ENCODE assay signal across 1 cellular context in genomic region chr17:77304746-77305473, GRCh38.
TF ChIP-seq lines count a peak whose summit lies in the region.

No MANE protein-coding gene starts in this region.

TF ChIP-seq in HepG2, 621 proteins besides CTCF, POLR2A, EP300 and RAD21 (continued from another document and continues in another):
- TF ChIP-seq, protein P1, sequence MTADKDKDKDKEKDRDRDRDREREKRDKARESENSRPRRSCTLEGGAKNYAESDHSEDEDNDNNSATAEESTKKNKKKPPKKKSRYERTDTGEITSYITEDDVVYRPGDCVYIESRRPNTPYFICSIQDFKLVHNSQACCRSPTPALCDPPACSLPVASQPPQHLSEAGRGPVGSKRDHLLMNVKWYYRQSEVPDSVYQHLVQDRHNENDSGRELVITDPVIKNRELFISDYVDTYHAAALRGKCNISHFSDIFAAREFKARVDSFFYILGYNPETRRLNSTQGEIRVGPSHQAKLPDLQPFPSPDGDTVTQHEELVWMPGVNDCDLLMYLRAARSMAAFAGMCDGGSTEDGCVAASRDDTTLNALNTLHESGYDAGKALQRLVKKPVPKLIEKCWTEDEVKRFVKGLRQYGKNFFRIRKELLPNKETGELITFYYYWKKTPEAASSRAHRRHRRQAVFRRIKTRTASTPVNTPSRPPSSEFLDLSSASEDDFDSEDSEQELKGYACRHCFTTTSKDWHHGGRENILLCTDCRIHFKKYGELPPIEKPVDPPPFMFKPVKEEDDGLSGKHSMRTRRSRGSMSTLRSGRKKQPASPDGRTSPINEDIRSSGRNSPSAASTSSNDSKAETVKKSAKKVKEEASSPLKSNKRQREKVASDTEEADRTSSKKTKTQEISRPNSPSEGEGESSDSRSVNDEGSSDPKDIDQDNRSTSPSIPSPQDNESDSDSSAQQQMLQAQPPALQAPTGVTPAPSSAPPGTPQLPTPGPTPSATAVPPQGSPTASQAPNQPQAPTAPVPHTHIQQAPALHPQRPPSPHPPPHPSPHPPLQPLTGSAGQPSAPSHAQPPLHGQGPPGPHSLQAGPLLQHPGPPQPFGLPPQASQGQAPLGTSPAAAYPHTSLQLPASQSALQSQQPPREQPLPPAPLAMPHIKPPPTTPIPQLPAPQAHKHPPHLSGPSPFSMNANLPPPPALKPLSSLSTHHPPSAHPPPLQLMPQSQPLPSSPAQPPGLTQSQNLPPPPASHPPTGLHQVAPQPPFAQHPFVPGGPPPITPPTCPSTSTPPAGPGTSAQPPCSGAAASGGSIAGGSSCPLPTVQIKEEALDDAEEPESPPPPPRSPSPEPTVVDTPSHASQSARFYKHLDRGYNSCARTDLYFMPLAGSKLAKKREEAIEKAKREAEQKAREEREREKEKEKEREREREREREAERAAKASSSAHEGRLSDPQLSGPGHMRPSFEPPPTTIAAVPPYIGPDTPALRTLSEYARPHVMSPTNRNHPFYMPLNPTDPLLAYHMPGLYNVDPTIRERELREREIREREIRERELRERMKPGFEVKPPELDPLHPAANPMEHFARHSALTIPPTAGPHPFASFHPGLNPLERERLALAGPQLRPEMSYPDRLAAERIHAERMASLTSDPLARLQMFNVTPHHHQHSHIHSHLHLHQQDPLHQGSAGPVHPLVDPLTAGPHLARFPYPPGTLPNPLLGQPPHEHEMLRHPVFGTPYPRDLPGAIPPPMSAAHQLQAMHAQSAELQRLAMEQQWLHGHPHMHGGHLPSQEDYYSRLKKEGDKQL (CRISPR knock-in tag; IDR thresholded peaks at IDR 0.05; ENCODE audit: low read depth): no peak
- peak; percentile 96 for TF ChIP-seq ZNF629 (CRISPR knock-in tag; conservative IDR thresholded peaks at IDR 0.05)
- TF ChIP-seq ZNF792 (CRISPR knock-in tag; IDR thresholded peaks at IDR 0.05): peak; percentile 73
- TF ChIP-seq MEIS1 (CRISPR knock-in tag; IDR thresholded peaks at IDR 0.05; ENCODE audit: borderline replicate concordance): no peak
- TF ChIP-seq FOSL1 (CRISPR knock-in tag; IDR thresholded peaks at IDR 0.05; ENCODE audit: borderline replicate concordance): no peak
- 0 out of 2 replicates have a peak, but pooled peaks have one; percentile 38 for TF ChIP-seq ZNF414 (CRISPR knock-in tag; IDR thresholded peaks at IDR 0.05)
- TF ChIP-seq MAX (IDR thresholded peaks at IDR 0.05): peak; percentile 32; the same call in 1 of the 2 replicates
- no peak for TF ChIP-seq KLF11 (CRISPR knock-in tag; IDR thresholded peaks at IDR 0.05)
- no peak; the same call in 1 of the 2 replicates for TF ChIP-seq ZNF331 (CRISPR knock-in tag; IDR thresholded peaks at IDR 0.05)
- peak; percentile 31; the same call in 1 of the 2 replicates for TF ChIP-seq MTERF4 (CRISPR knock-in tag; IDR thresholded peaks at IDR 0.05)
- peak; percentile 77 for TF ChIP-seq SPEN (CRISPR knock-in tag; IDR thresholded peaks at IDR 0.05; ENCODE audit: low read depth)
- TF ChIP-seq MEF2D (CRISPR knock-in tag; IDR thresholded peaks at IDR 0.05): no peak
- TF ChIP-seq ZNF451 (CRISPR knock-in tag; IDR thresholded peaks at IDR 0.05): 0 out of 2 replicates have a peak, but pooled peaks have one; percentile 21
- TF ChIP-seq PHF21A (CRISPR knock-in tag; IDR thresholded peaks at IDR 0.05): peak; percentile 69; the same call in 1 of the 2 replicates
- TF ChIP-seq HIVEP1 (CRISPR knock-in tag; IDR thresholded peaks at IDR 0.05): no peak
- TF ChIP-seq HNRNPLL (IDR thresholded peaks at IDR 0.05; ENCODE audit: low read depth, low read length, poor library complexity, severe bottlenecking): peak; percentile 74
- TF ChIP-seq ZMAT3 (CRISPR knock-in tag; conservative IDR thresholded peaks at IDR 0.05): no peak
- TF ChIP-seq ZNF326 (CRISPR knock-in tag; IDR thresholded peaks at IDR 0.05; ENCODE audit: borderline replicate concordance): no peak
- TF ChIP-seq MTA1 (CRISPR knock-in tag; IDR thresholded peaks at IDR 0.05; ENCODE audit: borderline replicate concordance): peak; percentile 96; the same call in 1 of the 2 replicates
- TF ChIP-seq ZNF749 (CRISPR knock-in tag; IDR thresholded peaks at IDR 0.05; ENCODE audit: borderline replicate concordance): no peak
- TF ChIP-seq MXD1 (CRISPR knock-in tag; IDR thresholded peaks at IDR 0.05): no peak; the same call in 1 of the 2 replicates
- TF ChIP-seq, protein P2, sequence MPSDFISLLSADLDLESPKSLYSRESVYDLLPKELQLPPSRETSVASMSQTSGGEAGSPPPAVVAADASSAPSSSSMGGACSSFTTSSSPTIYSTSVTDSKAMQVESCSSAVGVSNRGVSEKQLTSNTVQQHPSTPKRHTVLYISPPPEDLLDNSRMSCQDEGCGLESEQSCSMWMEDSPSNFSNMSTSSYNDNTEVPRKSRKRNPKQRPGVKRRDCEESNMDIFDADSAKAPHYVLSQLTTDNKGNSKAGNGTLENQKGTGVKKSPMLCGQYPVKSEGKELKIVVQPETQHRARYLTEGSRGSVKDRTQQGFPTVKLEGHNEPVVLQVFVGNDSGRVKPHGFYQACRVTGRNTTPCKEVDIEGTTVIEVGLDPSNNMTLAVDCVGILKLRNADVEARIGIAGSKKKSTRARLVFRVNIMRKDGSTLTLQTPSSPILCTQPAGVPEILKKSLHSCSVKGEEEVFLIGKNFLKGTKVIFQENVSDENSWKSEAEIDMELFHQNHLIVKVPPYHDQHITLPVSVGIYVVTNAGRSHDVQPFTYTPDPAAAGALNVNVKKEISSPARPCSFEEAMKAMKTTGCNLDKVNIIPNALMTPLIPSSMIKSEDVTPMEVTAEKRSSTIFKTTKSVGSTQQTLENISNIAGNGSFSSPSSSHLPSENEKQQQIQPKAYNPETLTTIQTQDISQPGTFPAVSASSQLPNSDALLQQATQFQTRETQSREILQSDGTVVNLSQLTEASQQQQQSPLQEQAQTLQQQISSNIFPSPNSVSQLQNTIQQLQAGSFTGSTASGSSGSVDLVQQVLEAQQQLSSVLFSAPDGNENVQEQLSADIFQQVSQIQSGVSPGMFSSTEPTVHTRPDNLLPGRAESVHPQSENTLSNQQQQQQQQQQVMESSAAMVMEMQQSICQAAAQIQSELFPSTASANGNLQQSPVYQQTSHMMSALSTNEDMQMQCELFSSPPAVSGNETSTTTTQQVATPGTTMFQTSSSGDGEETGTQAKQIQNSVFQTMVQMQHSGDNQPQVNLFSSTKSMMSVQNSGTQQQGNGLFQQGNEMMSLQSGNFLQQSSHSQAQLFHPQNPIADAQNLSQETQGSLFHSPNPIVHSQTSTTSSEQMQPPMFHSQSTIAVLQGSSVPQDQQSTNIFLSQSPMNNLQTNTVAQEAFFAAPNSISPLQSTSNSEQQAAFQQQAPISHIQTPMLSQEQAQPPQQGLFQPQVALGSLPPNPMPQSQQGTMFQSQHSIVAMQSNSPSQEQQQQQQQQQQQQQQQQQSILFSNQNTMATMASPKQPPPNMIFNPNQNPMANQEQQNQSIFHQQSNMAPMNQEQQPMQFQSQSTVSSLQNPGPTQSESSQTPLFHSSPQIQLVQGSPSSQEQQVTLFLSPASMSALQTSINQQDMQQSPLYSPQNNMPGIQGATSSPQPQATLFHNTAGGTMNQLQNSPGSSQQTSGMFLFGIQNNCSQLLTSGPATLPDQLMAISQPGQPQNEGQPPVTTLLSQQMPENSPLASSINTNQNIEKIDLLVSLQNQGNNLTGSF (CRISPR knock-in tag; IDR thresholded peaks at IDR 0.05): no peak
- peak; percentile 44; the same call in 1 of the 2 replicates for TF ChIP-seq MIER3 (CRISPR knock-in tag; IDR thresholded peaks at IDR 0.05; ENCODE audit: borderline replicate concordance)
- TF ChIP-seq GPN1 (CRISPR knock-in tag; IDR thresholded peaks at IDR 0.05; ENCODE audit: borderline replicate concordance): no peak
- TF ChIP-seq SAP130 (CRISPR knock-in tag; IDR thresholded peaks at IDR 0.05; ENCODE audit: low read depth): peak; percentile 84
- TF ChIP-seq E2F5 (CRISPR knock-in tag; conservative IDR thresholded peaks at IDR 0.05): no peak
- TF ChIP-seq ZSCAN29 (CRISPR knock-in tag; conservative IDR thresholded peaks at IDR 0.05): 0 out of 2 replicates have a peak, but pooled peaks have one; percentile 39
- no peak for TF ChIP-seq IKZF1 (IDR thresholded peaks at IDR 0.05)
- no peak for TF ChIP-seq PBX3 (CRISPR knock-in tag; IDR thresholded peaks at IDR 0.05; ENCODE audit: borderline replicate concordance)
- TF ChIP-seq ZNF235 (CRISPR knock-in tag; IDR thresholded peaks at IDR 0.05; ENCODE audit: borderline replicate concordance): no peak
- TF ChIP-seq SOX13 (IDR thresholded peaks at IDR 0.05): no peak
- TF ChIP-seq SOX13 (CRISPR knock-in tag; conservative IDR thresholded peaks at IDR 0.05 in 1 of 2, IDR thresholded peaks at IDR 0.05 in 1 of 2): peak in 1 of 2 experiments; percentile 73; a peak in 2 of 4 replicates
- no peak for TF ChIP-seq SMARCC2 (IDR thresholded peaks at IDR 0.05)
- no peak for TF ChIP-seq MLX (CRISPR knock-in tag; IDR thresholded peaks at IDR 0.05)
- peak; percentile 73 for TF ChIP-seq NCOA2 (CRISPR knock-in tag; IDR thresholded peaks at IDR 0.05)
- TF ChIP-seq, protein P3, sequence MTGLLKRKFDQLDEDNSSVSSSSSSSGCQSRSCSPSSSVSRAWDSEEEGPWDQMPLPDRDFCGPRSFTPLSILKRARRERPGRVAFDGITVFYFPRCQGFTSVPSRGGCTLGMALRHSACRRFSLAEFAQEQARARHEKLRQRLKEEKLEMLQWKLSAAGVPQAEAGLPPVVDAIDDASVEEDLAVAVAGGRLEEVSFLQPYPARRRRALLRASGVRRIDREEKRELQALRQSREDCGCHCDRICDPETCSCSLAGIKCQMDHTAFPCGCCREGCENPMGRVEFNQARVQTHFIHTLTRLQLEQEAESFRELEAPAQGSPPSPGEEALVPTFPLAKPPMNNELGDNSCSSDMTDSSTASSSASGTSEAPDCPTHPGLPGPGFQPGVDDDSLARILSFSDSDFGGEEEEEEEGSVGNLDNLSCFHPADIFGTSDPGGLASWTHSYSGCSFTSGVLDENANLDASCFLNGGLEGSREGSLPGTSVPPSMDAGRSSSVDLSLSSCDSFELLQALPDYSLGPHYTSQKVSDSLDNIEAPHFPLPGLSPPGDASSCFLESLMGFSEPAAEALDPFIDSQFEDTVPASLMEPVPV (CRISPR knock-in tag; IDR thresholded peaks at IDR 0.05): peak; percentile 74; the same call in 1 of the 2 replicates
- TF ChIP-seq JARID2 (CRISPR knock-in tag; IDR thresholded peaks at IDR 0.05; ENCODE audit: insufficient replicate concordance): no peak
- TF ChIP-seq RNF2 (conservative IDR thresholded peaks at IDR 0.05; ENCODE audit: low read depth): no peak
